Comparison of ENCODE assay signal across 1 cellular context in the genomic region with DNA sequence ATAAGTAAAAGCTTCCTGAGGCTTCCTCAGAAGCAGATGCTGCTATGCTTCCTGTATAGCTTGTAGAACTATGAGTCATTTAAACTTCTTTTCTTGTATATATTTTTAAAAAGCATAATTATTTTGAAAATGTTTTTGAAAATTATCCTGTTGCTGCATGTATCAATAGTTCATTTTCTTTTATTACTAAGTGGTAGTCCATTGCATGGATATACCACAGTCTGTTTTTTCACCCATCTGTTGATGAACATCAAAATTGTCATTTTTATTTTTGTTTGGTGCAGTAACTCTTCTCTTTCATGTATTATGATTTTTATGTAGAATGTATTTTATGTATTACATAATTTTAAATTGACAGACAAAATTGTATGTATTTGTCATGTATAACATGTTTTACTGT.
TF ChIP-seq lines count a peak whose summit lies in the region.

No MANE protein-coding gene starts in this region.

TF ChIP-seq in SK-N-SH treated with all-trans-retinoic acid at 6 μM for 48 hours, 23 proteins besides CTCF, POLR2A, EP300 and RAD21 (continued from another document):
- no peak for TF ChIP-seq POU6F1 (CRISPR knock-in tag; IDR thresholded peaks at IDR 0.05; ENCODE audit: borderline replicate concordance, low read depth)
